Comparison of ENCODE assay signal across 3 cellular contexts in genomic region chr20:10190456-10190855, GRCh38. TPM values are rescaled to one million over a fixed set of nuclear protein-coding genes. Genes with fewer than 3 reads are reported as not detected.
"Had no signal": no experiment of that assay in that cellular context is flagged by ENCODE, and none has a peak within 500 bp of the region (broad histone marks: within the 10 kb centered on the region; RNA-seq: fewer than 3 reads in every experiment).

No MANE protein-coding gene starts in this region.

- DNase-seq: GDM1, GF-D8 had no signal

- ATAC-seq: GM12878 had no signal

RNA-seq across cellular contexts. Expression of gene SNAP25, which starts 28.2 kb away (rescaled TPM):
- total RNA-seq: GM12878 had no signal
- polyA plus RNA-seq: GM12878 had no signal
